Comparison of ENCODE assay signal across 8 cellular contexts in genomic region chr18:5295981-5296705, GRCh38. TPM values are rescaled to one million over a fixed set of nuclear protein-coding genes. Genes with fewer than 3 reads are reported as not detected.
DNase-seq lines count a peak whose midpoint lies in the region; ATAC-seq and TF ChIP-seq lines count a peak whose summit lies in the region.

No MANE protein-coding gene starts in this region.

- H3K4me3 ChIP-seq in kidney epithelial cell (ENCODE audit: low read depth, low read length): peak overlapping the region; percentile 71

- DNase-seq in AG09319 (ENCODE audit: extremely low read depth, low read depth) (peak; percentile 91), NCI-H345 (lab: John Stamatoyannopoulos, UW) (peak; percentile 99), cerebellum (ENCODE audit: low spot score) (peak; percentile 94), kidney epithelial cell (ENCODE audit: low read depth) (peak; percentile 77)
- DNase-seq in activated CD4-positive, CD25-positive, alpha-beta regulatory T cell treated with anti-CD3 and anti-CD28 coated beads, Interleukin-2, amount 50 U/mL, for 72 hours: peak; percentile 89
- DNase-seq in stimulated activated CD4-positive, alpha-beta T cell treated with anti-CD3 and anti-CD28 coated beads, Interleukin-15, amount 100 ng/mL, for 24 hours: peak; percentile 94

- ATAC-seq in GM19025 (IDR thresholded peaks at IDR 0.05; ENCODE audit: low read depth, unreplicated experiment): peak; percentile 56
- peak; percentile 64 for ATAC-seq in HG03280 (IDR thresholded peaks at IDR 0.05; ENCODE audit: unreplicated experiment)

- H3K27me3 ChIP-seq in kidney epithelial cell (ENCODE audit: control insufficient read depth, insufficient read depth, low read length): peaks cover 6% of the 10 kb centered on the region

- TF ChIP-seq CTCF in AG09319 (IDR thresholded peaks at IDR 0.05; ENCODE audit: low read depth, low read length) (no peak), kidney epithelial cell (IDR thresholded peaks at IDR 0.05; ENCODE audit: insufficient read depth, low read length, poor library complexity, severe bottlenecking) (no peak)

- no peaks in the 10 kb centered on the region for H3K36me3 ChIP-seq in kidney epithelial cell (ENCODE audit: control insufficient read depth, insufficient read depth, low read length)

RNA-seq across cellular contexts. Expression of gene ZBTB14, which starts 0.6 kb away (rescaled TPM):
- total RNA-seq in cerebellum: 26.9 TPM
- 16.1 and 21.2 TPM in 2 replicates for total RNA-seq in kidney epithelial cell

Comparison
In these comparisons a context has a peak if more than half of its experiments do, and no peak if none do; other contexts are left out.
1. Peak in every context shown above with its lines: DNase-seq, ATAC-seq and H3K4me3 ChIP-seq.